ENCODE assay signal across 8 cellular contexts in the genomic region with DNA sequence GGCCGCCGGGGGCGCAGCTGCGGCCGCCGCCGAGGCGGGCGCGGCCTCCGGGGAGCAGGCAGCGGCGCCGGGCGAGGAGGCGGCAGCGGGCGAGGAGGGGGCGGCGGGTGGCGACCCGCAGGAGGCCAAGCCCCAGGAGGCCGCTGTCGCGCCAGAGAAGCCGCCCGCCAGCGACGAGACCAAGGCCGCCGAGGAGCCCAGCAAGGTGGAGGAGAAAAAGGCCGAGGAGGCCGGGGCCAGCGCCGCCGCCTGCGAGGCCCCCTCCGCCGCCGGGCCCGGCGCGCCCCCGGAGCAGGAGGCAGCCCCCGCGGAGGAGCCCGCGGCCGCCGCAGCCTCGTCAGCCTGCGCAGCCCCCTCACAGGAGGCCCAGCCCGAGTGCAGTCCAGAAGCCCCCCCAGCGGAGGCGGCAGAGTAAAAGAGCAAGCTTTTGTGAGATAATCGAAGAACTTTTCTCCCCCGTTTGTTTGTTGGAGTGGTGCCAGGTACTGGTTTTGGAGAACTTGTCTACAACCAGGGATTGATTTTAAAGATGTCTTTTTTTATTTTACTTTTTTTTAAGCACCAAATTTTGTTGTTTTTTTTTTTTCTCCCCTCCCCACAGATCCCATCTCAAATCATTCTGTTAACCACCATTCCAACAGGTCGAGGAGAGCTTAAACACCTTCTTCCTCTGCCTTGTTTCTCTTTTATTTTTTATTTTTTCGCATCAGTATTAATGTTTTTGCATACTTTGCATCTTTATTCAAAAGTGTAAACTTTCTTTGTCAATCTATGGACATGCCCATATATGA. TPM values are rescaled to one million over a fixed set of nuclear protein-coding genes. Genes with fewer than 3 reads are reported as not detected.
A peak's percentile ranks its signal among the peaks of the same experiment; 100 is the strongest.
DNase-seq lines count a peak whose midpoint lies in the region; ATAC-seq and TF ChIP-seq lines count a peak whose summit lies in the region.

No MANE protein-coding gene starts in this region.

- H3K4me3 Mint-ChIP-seq in brain: peak overlapping the region; percentile 89 to 95 (median 92)

- peaks cover 44% of the 10 kb centered on the region for H3K4me1 Mint-ChIP-seq in brain

- peak overlapping the region in 3 of 5 donors; percentile 26 to 68 (median 58) for H3K9ac ChIP-seq in subcutaneous abdominal adipose tissue (ENCODE audit: low read length in 5 of 5)

- no peaks in the 10 kb centered on the region for H3K36me3 ChIP-seq in subcutaneous abdominal adipose tissue (ENCODE audit: control insufficient read depth in 5 of 5, insufficient read depth in 5 of 5, low read length in 5 of 5)

- TF ChIP-seq CTCF in brain (conservative IDR thresholded peaks at IDR 0.05): no peak

- peak; percentile 62 for DNase-seq in Right ventricle myocardium inferior (ENCODE audit: missing footprints)
- no peak for DNase-seq in cardiac septum (ENCODE audit: low spot score)
- no peak for DNase-seq in HuH-7 (ENCODE audit: low spot score)
- DNase-seq in NCI-H526 treated with DMSO at 0.1 percent for 48 hours (lab: John Stamatoyannopoulos, UW): no peak

- peaks cover 0 to 13% (median 4%) of the 10 kb centered on the region in 5 experiments for H3K9me3 Mint-ChIP-seq in brain

- H3K36me3 Mint-ChIP-seq in brain: peaks cover 43% of the 10 kb centered on the region

- H3K27ac ChIP-seq in layer of hippocampus (ENCODE audit: low read depth, low read length): peak overlapping the region; percentile 77
- H3K27ac ChIP-seq in subcutaneous abdominal adipose tissue (ENCODE audit: low read depth, low read length): peak overlapping the region; percentile 97

- intact Hi-C loops in Right ventricle myocardium inferior (cut with DNase I) (no loop called here), cardiac septum (cut with DNase I) (no loop called here)

- peak overlapping the region; percentile 89 to 97 (median 94) for H3K27ac Mint-ChIP-seq in brain

- H3K9me3 ChIP-seq in subcutaneous abdominal adipose tissue (ENCODE audit: control insufficient read depth in 5 of 5, low read length in 5 of 5): no peaks in the 10 kb centered on the region

- ATAC-seq in Right ventricle myocardium inferior (no peak), HG03196 (IDR thresholded peaks at IDR 0.05; ENCODE audit: unreplicated experiment) (no peak)

- H3K27me3 Mint-ChIP-seq in brain: peaks cover 10% of the 10 kb centered on the region

- peak overlapping the region; percentile 29 to 98 (median 87) for H3K4me3 ChIP-seq in subcutaneous abdominal adipose tissue (ENCODE audit: low read depth in 1 of 5, low read length in 5 of 5)

- peaks cover 0 to 50% (median 30%) of the 10 kb centered on the region in 5 donors for H3K4me1 ChIP-seq in subcutaneous abdominal adipose tissue (ENCODE audit: control insufficient read depth in 5 of 5, insufficient read depth in 5 of 5, low read length in 5 of 5)

- H3K27me3 ChIP-seq in layer of hippocampus (ENCODE audit: control insufficient read depth, insufficient read depth, low read length) (no peaks in the 10 kb centered on the region), subcutaneous abdominal adipose tissue (ENCODE audit: control insufficient read depth in 5 of 5, insufficient read depth in 4 of 5, low read length in 5 of 5) (no peaks in the 10 kb centered on the region)

RNA-seq across cellular contexts. Expression of a gene that starts 3.2 kb away (rescaled TPM):
- total RNA-seq in Right ventricle myocardium inferior: 28.4 TPM
- 19.3 TPM for total RNA-seq in cardiac septum
- 150 TPM for polyA plus RNA-seq in brain (ENCODE audit: insufficient read depth, low read depth, low replicate concordance)
